ENCODE assay signal across 9 cellular contexts in the genomic region with DNA sequence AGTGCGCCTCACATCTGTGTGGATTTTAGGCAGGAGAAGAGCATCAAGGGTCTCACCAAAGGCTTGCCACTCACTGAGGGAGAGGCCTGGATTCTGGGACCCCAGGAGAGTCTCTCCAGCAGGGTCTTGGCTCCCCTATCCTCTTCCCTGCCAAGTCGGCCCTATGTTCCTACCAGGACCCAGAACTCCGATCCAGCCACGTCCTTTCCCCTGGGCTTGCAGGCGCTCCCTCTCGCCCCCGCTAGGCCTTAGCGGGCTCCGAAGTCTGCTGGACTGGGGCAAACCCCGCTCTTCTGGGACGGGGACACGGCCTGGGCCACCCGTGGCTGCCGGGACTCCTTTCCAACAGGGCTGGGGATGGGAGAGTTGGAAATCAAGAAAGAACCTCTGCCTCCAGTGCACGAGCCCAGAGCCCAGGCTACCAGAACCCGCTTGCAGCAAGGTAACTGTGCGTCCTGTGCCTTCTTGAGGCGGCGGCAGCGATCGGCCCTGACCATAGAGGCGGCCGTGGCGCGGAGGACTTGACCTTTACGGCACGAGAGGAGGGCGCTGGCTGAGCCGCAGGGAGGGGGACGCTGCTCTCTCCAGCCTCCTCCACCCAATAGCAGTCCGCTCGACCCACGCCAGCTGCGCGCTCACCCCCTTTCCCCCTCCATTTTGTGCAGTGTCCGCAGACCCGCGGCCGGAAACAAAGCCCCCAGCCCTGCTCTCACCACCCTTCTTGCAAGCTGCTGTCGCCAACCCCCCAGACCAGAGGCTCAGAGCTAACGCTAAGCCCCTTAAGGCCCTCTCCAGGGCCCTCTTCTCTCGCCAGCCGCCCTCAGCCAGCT. TPM values are rescaled to one million over a fixed set of nuclear protein-coding genes. Genes with fewer than 3 reads are reported as not detected.
DNase-seq lines count a peak whose midpoint lies in the region; ATAC-seq and TF ChIP-seq lines count a peak whose summit lies in the region.
"Had no signal": no experiment of that assay in that cellular context is flagged by ENCODE, and none has a peak within 500 bp of the region (broad histone marks: within the 10 kb centered on the region; RNA-seq: fewer than 3 reads in every experiment).

No MANE protein-coding gene starts in this region.

- no peaks in the 10 kb centered on the region for H3K9me3 ChIP-seq in spleen

- DNase-seq in HCEC 1CT (peak; percentile 32), left lobe of liver (ENCODE audit: low spot score) (no peak), spleen (no peak), NCI-H510A (lab: John Stamatoyannopoulos, UW) (no peak), amygdala (lab: John Stamatoyannopoulos, UW) (no peak)
- peak; percentile 46 for DNase-seq in activated T-cell treated with anti-CD3 and anti-CD28 coated beads, Interleukin-2, amount 50 U/mL, for 24 hours
- no peak for DNase-seq in stimulated activated CD4-positive, alpha-beta T cell treated with anti-CD3 and anti-CD28 coated beads, Interleukin-15, amount 100 ng/mL, for 24 hours
- DNase-seq: Karpas-422, RPMI8226 had no signal

- intact Hi-C loops in spleen (cut with DNase I; ENCODE audit: low total_unique reads) = loop anchor here (10.0 kb wide), 4 partner anchors 593 to 903 kb away; no protein-coding TSS in a partner anchor

- 10 to 19% (median 13%) methylated on average over 24 to 43 of the region's 43 CpGs for WGBS in spleen, 5 donors

- peak overlapping the region in 6 of 8 donors; percentile 19 to 59 (median 26) for H3K4me3 ChIP-seq in spleen

- no peak overlapping the region for H3K27ac ChIP-seq in spleen

- ATAC-seq in left lobe of liver = peak; percentile 16

- H3K27me3 ChIP-seq in spleen (replicated peaks in 1 of 7) = peaks cover 40 to 100% (median 100%) of the 10 kb centered on the region in 7 donors

- no peak overlapping the region for H3K27ac Mint-ChIP-seq in activated T-cell treated with anti-CD3 and anti-CD28 coated beads, Interleukin-2, amount 50 U/mL, for 24 hours

- TF ChIP-seq POLR2A in spleen (IDR thresholded peaks at IDR 0.05) = no peak

- peaks cover 37% of the 10 kb centered on the region for H3K4me1 Mint-ChIP-seq in activated T-cell treated with anti-CD3 and anti-CD28 coated beads, Interleukin-2, amount 50 U/mL, for 24 hours (ENCODE audit: low read depth)

- no peaks in the 10 kb centered on the region for H3K9me3 Mint-ChIP-seq in activated T-cell treated with anti-CD3 and anti-CD28 coated beads, Interleukin-2, amount 50 U/mL, for 24 hours

- H3K27me3 Mint-ChIP-seq in activated T-cell treated with anti-CD3 and anti-CD28 coated beads, Interleukin-2, amount 50 U/mL, for 24 hours = peaks cover 93% of the 10 kb centered on the region

- TF ChIP-seq CTCF in spleen (IDR thresholded peaks at IDR 0.05 in 8 of 11, conservative IDR thresholded peaks at IDR 0.05 in 3 of 11) = no peak

- no peaks in the 10 kb centered on the region for H3K36me3 Mint-ChIP-seq in activated T-cell treated with anti-CD3 and anti-CD28 coated beads, Interleukin-2, amount 50 U/mL, for 24 hours (ENCODE audit: low read depth)

- H3K4me1 ChIP-seq in spleen = peaks cover 21 to 60% (median 47%) of the 10 kb centered on the region in 6 donors

- no peaks in the 10 kb centered on the region for H3K36me3 ChIP-seq in spleen

- peak overlapping the region; percentile 55 for H3K4me3 Mint-ChIP-seq in activated T-cell treated with anti-CD3 and anti-CD28 coated beads, Interleukin-2, amount 50 U/mL, for 24 hours

RNA-seq across cellular contexts. Expression of gene HOXA11, which starts 6.9 kb away (rescaled TPM):
- total RNA-seq in left lobe of liver = not detected
- not detected for total RNA-seq in spleen
- not detected for polyA plus RNA-seq in spleen

RNA-seq across cellular contexts. Expression of gene HOXA13, which starts 8.0 kb away (rescaled TPM):
- total RNA-seq in left lobe of liver (0.03 TPM), spleen (not detected)
- polyA plus RNA-seq in spleen = not detected

RNA-seq across cellular contexts. Expression of gene HOXA10, which starts 17.8 kb away (rescaled TPM):
- total RNA-seq in left lobe of liver = 0.10 TPM
- under 1 TPM in 3 of 7 donors, not detected in 4; 0.13 to 0.72 (median 0.56) TPM for total RNA-seq in spleen
- polyA plus RNA-seq in spleen = under 1 TPM; 0.05 to 0.22 (median 0.19) TPM

RNA-seq across cellular contexts. Expression of gene HOXA9, which starts 26.6 kb away (rescaled TPM):
- total RNA-seq in left lobe of liver = not detected
- 1 to 10 TPM in 5 of 7 donors, under 1 TPM in 2; 0.51 to 3.0 (median 1.2) TPM for total RNA-seq in spleen
- polyA plus RNA-seq in spleen = under 1 TPM; 0.46 to 0.54 (median 0.48) TPM

RNA-seq across cellular contexts. Expression of gene HOXA7, which starts 35.5 kb away (rescaled TPM):
- total RNA-seq in left lobe of liver = not detected
- total RNA-seq in spleen = 1 to 10 TPM; 1.0 to 8.0 (median 2.6) TPM
- polyA plus RNA-seq in spleen = 1 to 10 TPM in 1 of 3 donors, under 1 TPM in 2; 0.55 to 1.4 (median 0.80) TPM

Comparison
In these comparisons a context has a peak if more than half of its experiments do, and no peak if none do; other contexts are left out.
1. DNase-seq: peak in HCEC 1CT (single experiment) and activated T-cell treated with anti-CD3 and anti-CD28 coated beads, Interleukin-2, amount 50 U/mL, for 24 hours (single experiment); none in left lobe of liver (single experiment), spleen (single experiment), NCI-H510A (single experiment), stimulated activated CD4-positive, alpha-beta T cell treated with anti-CD3 and anti-CD28 coated beads, Interleukin-15, amount 100 ng/mL, for 24 hours (single experiment) and amygdala (0 of 56).